In the genomic region with DNA sequence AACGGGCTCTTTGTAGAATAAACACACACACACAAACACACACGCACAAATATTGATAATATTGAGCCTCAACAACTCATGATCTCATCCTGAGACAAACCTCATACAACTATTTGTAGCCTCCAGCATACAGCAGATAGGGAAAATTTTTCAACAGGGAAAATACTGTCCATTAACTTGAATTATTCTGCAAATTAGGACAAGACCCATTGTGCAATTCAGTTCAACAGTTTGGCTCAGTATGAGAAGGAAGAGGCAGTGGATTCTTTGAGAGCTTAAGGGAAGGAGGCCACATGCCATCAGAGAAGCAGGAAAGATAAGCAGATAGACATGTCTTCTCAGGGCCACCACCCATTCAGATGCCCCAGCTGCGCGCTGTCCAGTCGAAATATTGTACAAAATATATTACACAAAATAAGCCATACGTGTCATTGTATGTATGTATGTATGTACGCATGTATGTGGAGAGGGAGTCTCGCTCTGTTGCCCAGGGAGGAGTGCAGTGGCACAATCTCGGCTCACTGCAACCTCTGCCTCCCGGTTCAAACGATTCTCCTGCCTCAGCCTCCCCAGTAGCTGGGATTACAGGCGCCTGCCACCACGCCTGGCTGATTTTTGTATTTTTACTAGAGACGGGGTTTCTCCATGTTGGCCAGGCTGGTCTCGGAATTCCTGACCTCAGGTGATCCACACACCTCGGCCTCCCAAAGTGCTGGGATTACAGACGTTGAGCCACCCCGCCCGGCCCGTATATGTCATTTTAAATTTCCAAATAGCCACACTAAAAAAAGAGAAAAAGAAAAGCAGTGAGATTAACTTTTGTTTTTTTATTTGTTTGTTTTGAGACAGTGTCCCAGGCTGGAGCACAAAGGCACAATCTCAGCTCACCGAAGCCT, we compare ENCODE assay signal across 8 cellular contexts. TPM values are rescaled to one million over a fixed set of nuclear protein-coding genes. Genes with fewer than 3 reads are reported as not detected.
DNase-seq lines count a peak whose midpoint lies in the region; ATAC-seq and TF ChIP-seq lines count a peak whose summit lies in the region.

No MANE protein-coding gene starts in this region.

- H3K36me3 ChIP-seq in MM.1S (replicated peaks; ENCODE audit: insufficient read depth, low read length): no peaks in the 10 kb centered on the region; the same call in 1 of the 2 replicates
- no peaks in the 10 kb centered on the region for H3K36me3 ChIP-seq in neural progenitor cell

- H3K9me3 Mint-ChIP-seq in CD4-positive, alpha-beta T cell: no peaks in the 10 kb centered on the region
- no peaks in the 10 kb centered on the region for H3K9me3 Mint-ChIP-seq in dendritic cell treated with granulocyte-macrophage colony-stimulating factor and Interleukin-4, amounts not matched to agents 40 ng/mL and 50 ng/mL, for 4 days
- H3K9me3 Mint-ChIP-seq in neural progenitor cell: no peaks in the 10 kb centered on the region

- H3K27ac Mint-ChIP-seq in CD4-positive, alpha-beta T cell: peak overlapping the region; percentile 91
- H3K27ac Mint-ChIP-seq in dendritic cell treated with granulocyte-macrophage colony-stimulating factor and Interleukin-4, amounts not matched to agents 40 ng/mL and 50 ng/mL, for 4 days: peak overlapping the region; percentile 90
- H3K27ac Mint-ChIP-seq in neural progenitor cell: peak overlapping the region; percentile 46

- H3F3A ChIP-seq in MM.1S (ENCODE audit: insufficient read depth, low read length) (peaks cover 27% of the 10 kb centered on the region), neural progenitor cell (ENCODE audit: low read depth) (peaks cover 46% of the 10 kb centered on the region)

- H3K4me2 ChIP-seq in MM.1S (ENCODE audit: low read depth, low read length) (peak overlapping the region; percentile 95; the same call in 1 of the 2 replicates), neural progenitor cell (peak overlapping the region; percentile 89)

- no peaks in the 10 kb centered on the region for H3K27me3 ChIP-seq in CD4-positive, alpha-beta T cell (ENCODE audit: control insufficient read depth, insufficient read depth, low read length)
- H3K27me3 ChIP-seq in MM.1S (replicated peaks; ENCODE audit: insufficient read depth, low read length) (no peaks in the 10 kb centered on the region), neural progenitor cell (no peaks in the 10 kb centered on the region)

- H3K4me1 ChIP-seq in MM.1S (ENCODE audit: low read length) (peaks cover 20% of the 10 kb centered on the region), neural progenitor cell (peaks cover 24% of the 10 kb centered on the region)

- peaks cover 16% of the 10 kb centered on the region for H4K20me1 ChIP-seq in MM.1S (ENCODE audit: insufficient read depth, low read length)
- peaks cover 59% of the 10 kb centered on the region for H4K20me1 ChIP-seq in neural progenitor cell (ENCODE audit: low read depth)

- POLR2A ChIA-PET in CD4-positive, alpha-beta T cell (lab: Charles Lee): interaction anchor here (0.7 to 6.2 kb wide), 3 partner anchors 11 to 151 kb away, joined by 3 to 168 read pairs (median 163); partner anchors contain the start of gene TXNDC11

- H3K9ac ChIP-seq in MM.1S (ENCODE audit: low read length): no peak overlapping the region; the same call in 1 of the 2 replicates
- H3K9ac ChIP-seq in neural progenitor cell: no peak overlapping the region

- no peaks in the 10 kb centered on the region for H3K27me3 Mint-ChIP-seq in CD4-positive, alpha-beta T cell
- H3K27me3 Mint-ChIP-seq in dendritic cell treated with granulocyte-macrophage colony-stimulating factor and Interleukin-4, amounts not matched to agents 40 ng/mL and 50 ng/mL, for 4 days: no peaks in the 10 kb centered on the region
- no peaks in the 10 kb centered on the region for H3K27me3 Mint-ChIP-seq in neural progenitor cell (ENCODE audit: insufficient read depth, low read depth)

- peaks cover 55% of the 10 kb centered on the region for H3K36me3 Mint-ChIP-seq in CD4-positive, alpha-beta T cell (ENCODE audit: low read depth)
- peaks cover 63% of the 10 kb centered on the region for H3K36me3 Mint-ChIP-seq in dendritic cell treated with granulocyte-macrophage colony-stimulating factor and Interleukin-4, amounts not matched to agents 40 ng/mL and 50 ng/mL, for 4 days (ENCODE audit: low read depth)
- H3K36me3 Mint-ChIP-seq in neural progenitor cell: peaks cover 7% of the 10 kb centered on the region

- no peak for TF ChIP-seq CTCF in CD4-positive, alpha-beta T cell (IDR thresholded peaks at IDR 0.05)
- TF ChIP-seq CTCF in MM.1S (IDR thresholded peaks at IDR 0.05; ENCODE audit: low read length): no peak
- TF ChIP-seq CTCF in neural progenitor cell (IDR thresholded peaks at IDR 0.05): no peak

- peak overlapping the region; percentile 88 for H3K27ac ChIP-seq in CD4-positive, alpha-beta T cell (ENCODE audit: low read depth, low read length)
- H3K27ac ChIP-seq in MM.1S (ENCODE audit: low read length) (no peak overlapping the region; the same call in 1 of the 2 replicates), neural progenitor cell (peak overlapping the region; percentile 9)

- CTCF ChIA-PET in CD4-positive, alpha-beta T cell (lab: Charles Lee): interaction anchor here (1.8 to 3.8 kb wide), 4 partner anchors 14 to 52 kb away, joined by 6 to 37 read pairs (median 22); partner anchors contain the start of gene TXNDC11

- H3K4me3 ChIP-seq in MM.1S (ENCODE audit: low read length): peak overlapping the region; percentile 82; the same call in 1 of the 2 replicates
- H3K4me3 ChIP-seq in neural progenitor cell: peak overlapping the region; percentile 97

- no peak for ATAC-seq in CD4-positive, alpha-beta T cell (ENCODE audit: poor library complexity)
- ATAC-seq in GM21825 (IDR thresholded peaks at IDR 0.05; ENCODE audit: unreplicated experiment): no peak

- H2AFZ ChIP-seq in MM.1S (ENCODE audit: low read length) (no peak overlapping the region), neural progenitor cell (replicated peaks) (no peak overlapping the region)

- peak overlapping the region; percentile 96 for H3K4me3 Mint-ChIP-seq in CD4-positive, alpha-beta T cell
- H3K4me3 Mint-ChIP-seq in dendritic cell treated with granulocyte-macrophage colony-stimulating factor and Interleukin-4, amounts not matched to agents 40 ng/mL and 50 ng/mL, for 4 days: peak overlapping the region; percentile 82
- peak overlapping the region; percentile 92 for H3K4me3 Mint-ChIP-seq in neural progenitor cell

- no peak for DNase-seq in CD4-positive, alpha-beta T cell
- DNase-seq in MM.1S (no peak), neural progenitor cell (ENCODE audit: low spot score) (no peak), SW480 (ENCODE audit: low spot score) (no peak), NCI-H226 (no peak), DMS 273 treated with DMSO at 0.1 percent for 48 hours (lab: John Stamatoyannopoulos, UW) (no peak)

- H3K79me2 ChIP-seq in MM.1S (ENCODE audit: low read length) (peaks cover 93% of the 10 kb centered on the region), neural progenitor cell (ENCODE audit: low read depth) (peaks cover 90% of the 10 kb centered on the region)

- no peaks in the 10 kb centered on the region for H3K9me2 ChIP-seq in MM.1S (replicated peaks; ENCODE audit: insufficient read depth, low read length)

- peaks cover 83% of the 10 kb centered on the region for H3K4me1 Mint-ChIP-seq in CD4-positive, alpha-beta T cell (ENCODE audit: low read depth)
- H3K4me1 Mint-ChIP-seq in dendritic cell treated with granulocyte-macrophage colony-stimulating factor and Interleukin-4, amounts not matched to agents 40 ng/mL and 50 ng/mL, for 4 days (ENCODE audit: low read depth): peaks cover 73% of the 10 kb centered on the region
- peaks cover 52% of the 10 kb centered on the region for H3K4me1 Mint-ChIP-seq in neural progenitor cell

- intact Hi-C loops in CD4-positive, alpha-beta T cell (cut with DNase I, micrococcal nuclease): loop anchor here in 1 of 2 experiments (5.0 kb wide), 3 partner anchors 122 to 853 kb away; partner anchors contain the start of genes CLEC16A, DEXI, GSPT1 and SNN
- intact Hi-C loops in dendritic cell treated with granulocyte-macrophage colony-stimulating factor and Interleukin-4, amounts not matched to agents 40 ng/mL and 50 ng/mL, for 4 days (cut with micrococcal nuclease): loop anchor here (5.0 kb wide), 2 partner anchors 53 to 57 kb away; partner anchors contain the start of genes RSL1D1 and TXNDC11

- H3K9me3 ChIP-seq in CD4-positive, alpha-beta T cell (ENCODE audit: control insufficient read depth, low read length): no peaks in the 10 kb centered on the region
- H3K9me3 ChIP-seq in MM.1S (replicated peaks; ENCODE audit: insufficient read depth, low read length) (no peaks in the 10 kb centered on the region), neural progenitor cell (ENCODE audit: low read depth) (no peaks in the 10 kb centered on the region)

RNA-seq across cellular contexts. Expression of gene ZC3H7A, which starts 1.8 kb away (rescaled TPM):
- total RNA-seq in CD4-positive, alpha-beta T cell: 100 to 1,000 TPM; 131 to 143 TPM
- 33.8 and 82.6 TPM in 2 replicates for total RNA-seq in neural progenitor cell (ENCODE audit: low replicate concordance)

RNA-seq across cellular contexts. Expression of gene TXNDC11, which starts 52.6 kb away (rescaled TPM):
- 100 to 1,000 TPM; 111 to 112 TPM for total RNA-seq in CD4-positive, alpha-beta T cell
- 7.4 and 11.4 TPM in 2 replicates for total RNA-seq in neural progenitor cell (ENCODE audit: low replicate concordance)

RNA-seq across cellular contexts. Expression of gene RSL1D1, which starts 56.1 kb away (rescaled TPM):
- total RNA-seq in CD4-positive, alpha-beta T cell: 100 to 1,000 TPM; 224 to 237 TPM
- total RNA-seq in neural progenitor cell (ENCODE audit: low replicate concordance): 183 and 384 TPM in 2 replicates
